Comparison of ENCODE assay signal across 9 cellular contexts in genomic region chr4:145732895-145733880, GRCh38. TPM values are rescaled to one million over a fixed set of nuclear protein-coding genes. Genes with fewer than 3 reads are reported as not detected.
DNase-seq lines count a peak whose midpoint lies in the region; ATAC-seq and TF ChIP-seq lines count a peak whose summit lies in the region.
"Had no signal": no experiment of that assay in that cellular context is flagged by ENCODE, and none has a peak within 500 bp of the region (broad histone marks: within the 10 kb centered on the region; RNA-seq: fewer than 3 reads in every experiment).

No MANE protein-coding gene starts in this region.

- no peaks in the 10 kb centered on the region for H3K36me3 ChIP-seq in BE2C
- H3K36me3 ChIP-seq in liver (ENCODE audit: control insufficient read depth in 4 of 4, insufficient read depth in 3 of 4, low read depth in 1 of 4, low read length in 3 of 4), result no peaks in the 10 kb centered on the region

- H3K9me3 ChIP-seq in BE2C (no peaks in the 10 kb centered on the region), liver (ENCODE audit: control insufficient read depth in 4 of 4, low read length in 3 of 4) (no peaks in the 10 kb centered on the region)

- H3K4me3 ChIP-seq in BE2C (ENCODE audit: low read depth, low read length), result peak overlapping the region; percentile 72
- H3K4me3 ChIP-seq in liver (ENCODE audit: low read depth in 1 of 3, low read length in 3 of 3), result peak overlapping the region in 2 of 3 donors; percentile 61 to 68

- peak overlapping the region; percentile 85 to 90 for H3K27ac ChIP-seq in liver (ENCODE audit: low read depth in 1 of 2, low read length in 2 of 2)

- H3K9ac ChIP-seq in liver (ENCODE audit: low read depth in 1 of 2, low read length in 2 of 2), result no peak overlapping the region

- H3K27me3 ChIP-seq in BE2C, result no peaks in the 10 kb centered on the region
- no peaks in the 10 kb centered on the region for H3K27me3 ChIP-seq in liver (ENCODE audit: control insufficient read depth in 4 of 4, insufficient read depth in 4 of 4, low read length in 3 of 4)

- WGBS in liver, result 11% methylated on average over 81 of the region's 81 CpGs

- H3K4me1 ChIP-seq in BE2C, result peaks cover 8% of the 10 kb centered on the region; the same call in 1 of the 2 replicates
- peaks cover 9 to 38% (median 31%) of the 10 kb centered on the region in 4 donors for H3K4me1 ChIP-seq in liver (ENCODE audit: control insufficient read depth in 4 of 4, insufficient read depth in 4 of 4, low read length in 3 of 4)

- TF ChIP-seq RAD21 in liver (IDR thresholded peaks at IDR 0.05), result peak in 1 of 2 donors; percentile 38

- peak; percentile 96 for DNase-seq in BE2C
- DNase-seq in NCI-H526 (lab: John Stamatoyannopoulos, UW), result peak; percentile 46 to 89
- DNase-seq in activated CD4-positive, alpha-beta T cell treated with anti-CD3 and anti-CD28 coated beads, Interleukin-2, amount 50 U/mL, for 48 hours, result peak; percentile 86 to 90
- DNase-seq in dermis blood vessel endothelial cell, result peak; percentile 98
- DNase-seq in stimulated activated CD4-positive, alpha-beta T cell treated with anti-CD3 and anti-CD28 coated beads, Interleukin-2, amount 100 ng/mL, for 48 hours, result peak; percentile 76

- TF ChIP-seq CTCF in BE2C (IDR thresholded peaks at IDR 0.05; ENCODE audit: low read depth, low read length) (no peak), liver (IDR thresholded peaks at IDR 0.05; ENCODE audit: low read depth, low read length, missing input control) (no peak)

- ATAC-seq in GM19324 (IDR thresholded peaks at IDR 0.05; ENCODE audit: low FRiP score, unreplicated experiment) (peak; percentile 97), HG03460 (IDR thresholded peaks at IDR 0.05; ENCODE audit: unreplicated experiment) (peak; percentile 91)

TF ChIP-seq in liver, 16 proteins besides CTCF, POLR2A, EP300 and RAD21:
- TF ChIP-seq ATF3 (IDR thresholded peaks at IDR 0.05) (no peak), REST (IDR thresholded peaks at IDR 0.05) (peak; percentile 17), SP1 (IDR thresholded peaks at IDR 0.05) (peak; percentile 11), HNF4A (conservative IDR thresholded peaks at IDR 0.05) (peak in 1 of 2 donors; percentile 17), EGR1 (IDR thresholded peaks at IDR 0.05; ENCODE audit: low read depth in 2 of 2) (peak; percentile 80 to 85)

RNA-seq across cellular contexts. Expression of gene C4orf51, which starts 53.2 kb away (rescaled TPM):
- polyA plus RNA-seq in BE2C (2012; ENCODE audit: insufficient read depth, insufficient read length, low read depth), result not detected
- total RNA-seq in dermis blood vessel endothelial cell (not detected in 2 replicates), liver (not detected)
- not detected for polyA plus RNA-seq in liver
- total RNA-seq: T-helper 2 cell treated with Interferon-gamma antibody and Interleukin-4, amounts not matched to agents 100 ng/mL and 5 ng/mL, for 36 hours had no signal

Comparison
In these comparisons a context has a peak if more than half of its experiments do, and no peak if none do; other contexts are left out.
1. Peak in every context shown above with its lines: DNase-seq, ATAC-seq, H3K4me3 ChIP-seq and H3K27ac ChIP-seq.